Comparison of ENCODE assay signal across 24 cellular contexts in the genomic region with DNA sequence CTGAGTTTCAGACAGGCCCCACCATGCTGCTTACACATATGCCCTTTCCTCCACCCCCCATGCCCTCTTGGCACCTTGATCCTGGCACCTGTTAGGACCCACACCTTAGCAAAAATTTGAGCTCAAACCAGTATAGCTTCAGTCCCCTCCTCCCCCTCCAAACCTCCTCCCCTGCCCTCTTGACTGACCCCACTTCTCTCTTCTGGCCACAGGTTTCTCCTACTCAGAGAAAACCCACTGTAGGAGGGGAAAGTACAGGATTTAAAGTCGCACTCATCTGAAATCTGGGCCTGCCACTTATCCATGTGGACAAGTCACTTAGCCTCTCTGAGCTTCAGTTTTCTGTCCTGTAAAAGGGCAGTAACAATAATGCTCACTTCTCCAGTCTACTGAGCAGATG.
"Had no signal": no experiment of that assay in that cellular context is flagged by ENCODE, and none has a peak within 500 bp of the region (broad histone marks: within the 10 kb centered on the region; RNA-seq: fewer than 3 reads in every experiment).

No MANE protein-coding gene starts in this region.

- DNase-seq: Kasumi-1, MM.1S, NCI-H1092 treated with DMSO at 0.1 percent for 48 hours, NCI-H1436, NCI-H187, NCI-H2029, NCI-H2081 treated with DMSO at 0.1 percent for 48 hours, NCI-H2171, NCI-H226, NCI-H446, NCI-H510A, NCI-H524 treated with DMSO at 0.1 percent for 48 hours, NCI-H69, NCI-H774, OCI-M1, PC-9, Peyer's patch, SHP77 treated with DMSO at 0.1 percent for 48 hours, SJCRH30 had no signal

- H3K4me3 ChIP-seq: K562, PC-9, Peyer's patch, SJCRH30 had no signal

- H3K27me3 ChIP-seq: Peyer's patch, SJCRH30 had no signal

- H3K9me3 Mint-ChIP-seq: IgD-negative memory B cell had no signal

- H3K9me3 ChIP-seq: Peyer's patch, SJCRH30 had no signal

- H3K4me1 ChIP-seq: Peyer's patch, SJCRH30 had no signal

- H3K27ac Mint-ChIP-seq: IgD-negative memory B cell had no signal

- ATAC-seq: K562, Right ventricle myocardium inferior had no signal

- H3K27ac ChIP-seq: HL-60, KMS-11, PC-9, Peyer's patch, SJCRH30 had no signal

- H3K36me3 ChIP-seq: Peyer's patch, SJCRH30 had no signal
